In the genomic region with DNA sequence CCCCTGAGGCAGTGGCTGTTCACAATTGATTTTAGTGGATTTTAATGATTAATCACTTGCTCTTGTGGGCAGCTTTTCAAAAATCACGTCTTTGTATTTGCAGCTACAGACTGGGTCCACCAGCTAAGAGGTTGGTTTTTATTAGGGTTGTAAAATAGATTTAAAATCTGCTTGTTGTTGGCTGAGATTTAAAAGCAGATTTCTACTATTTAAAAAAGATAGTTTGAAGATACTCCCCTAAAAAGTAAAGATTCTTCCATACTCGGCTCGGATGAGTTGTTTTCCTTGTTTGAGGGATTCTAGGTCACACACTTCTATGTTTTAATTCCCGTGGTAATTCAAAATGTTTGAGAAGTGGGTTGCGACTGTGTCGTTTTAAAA, we compare ENCODE assay signal across 8 cellular contexts. TPM values are rescaled to one million over a fixed set of nuclear protein-coding genes. Genes with fewer than 3 reads are reported as not detected.
DNase-seq lines count a peak whose midpoint lies in the region; ATAC-seq lines count a peak whose summit lies in the region.

No MANE protein-coding gene starts in this region.

- H3K27me3 Mint-ChIP-seq in activated naive CD8-positive, alpha-beta T cell, result no peaks in the 10 kb centered on the region
- peaks cover 11 to 20% (median 16%) of the 10 kb centered on the region in 3 donors for H3K27me3 Mint-ChIP-seq in immature natural killer cell (ENCODE audit: low read depth in 3 of 3)

- no peaks in the 10 kb centered on the region for H3K27me3 ChIP-seq in stomach smooth muscle (ENCODE audit: control insufficient read depth in 1 of 2, insufficient read depth in 2 of 2, low read length in 2 of 2)

- DNase-seq in DMS79 treated with DMSO at 0.1 percent for 48 hours (lab: John Stamatoyannopoulos, UW) (peak; percentile 44), DMS79 (lab: John Stamatoyannopoulos, UW) (no peak), immature natural killer cell (no peak), HUDEP-2 (lab: John Stamatoyannopoulos, UW; ENCODE audit: unreplicated experiment in 76 of 76) (no peak), NCI-H82 treated with DMSO at 0.1 percent for 48 hours (lab: John Stamatoyannopoulos, UW; ENCODE audit: unreplicated experiment) (no peak)

- peak overlapping the region; percentile 61 to 92 for H3K4me3 ChIP-seq in stomach smooth muscle (ENCODE audit: low read length in 2 of 2)

- peak overlapping the region; percentile 94 for H3K27ac Mint-ChIP-seq in activated naive CD8-positive, alpha-beta T cell
- H3K27ac Mint-ChIP-seq in immature natural killer cell, result peak overlapping the region; percentile 93 to 97 (median 94)

- H3K27ac ChIP-seq in stomach smooth muscle (ENCODE audit: low read length), result peak overlapping the region; percentile 96

- peaks cover 42% of the 10 kb centered on the region for H3K4me1 Mint-ChIP-seq in activated naive CD8-positive, alpha-beta T cell (ENCODE audit: low read depth)
- peaks cover 46 to 66% of the 10 kb centered on the region in 2 donors for H3K4me1 Mint-ChIP-seq in immature natural killer cell

- H3K9me3 ChIP-seq in stomach smooth muscle (ENCODE audit: control insufficient read depth in 2 of 2, low read length in 2 of 2), result no peaks in the 10 kb centered on the region

- peak overlapping the region; percentile 92 for H3K4me3 Mint-ChIP-seq in activated naive CD8-positive, alpha-beta T cell
- H3K4me3 Mint-ChIP-seq in immature natural killer cell, result peak overlapping the region; percentile 93 to 96 (median 95)

- no peaks in the 10 kb centered on the region for H3K9me3 Mint-ChIP-seq in activated naive CD8-positive, alpha-beta T cell (ENCODE audit: low read depth)
- no peaks in the 10 kb centered on the region for H3K9me3 Mint-ChIP-seq in immature natural killer cell

- H3K9ac ChIP-seq in stomach smooth muscle (ENCODE audit: low read length in 2 of 2), result peak overlapping the region; percentile 87 to 92

- ATAC-seq in HG03432 (IDR thresholded peaks at IDR 0.05; ENCODE audit: unreplicated experiment), result no peak

- H3K36me3 Mint-ChIP-seq in activated naive CD8-positive, alpha-beta T cell, result peaks cover 6% of the 10 kb centered on the region
- no peaks in the 10 kb centered on the region for H3K36me3 Mint-ChIP-seq in immature natural killer cell

- peaks cover 17% of the 10 kb centered on the region for H3K4me1 ChIP-seq in stomach smooth muscle (ENCODE audit: control insufficient read depth, insufficient read depth, low read length)

- no peaks in the 10 kb centered on the region for H3K36me3 ChIP-seq in stomach smooth muscle (ENCODE audit: control insufficient read depth in 2 of 2, insufficient read depth in 2 of 2, low read length in 2 of 2)

RNA-seq across cellular contexts. Expression of gene KLHL24, which starts 1.7 kb away (rescaled TPM):
- 10 to 100 TPM; 33.4 to 52.5 (median 49.8) TPM for polyA plus RNA-seq in immature natural killer cell
